Comparison of ENCODE assay signal across 1 cellular context in genomic region chrX:150547511-150548115, GRCh38.
A peak's percentile ranks its signal among the peaks of the same experiment; 100 is the strongest.
TF ChIP-seq lines count a peak whose summit lies in the region.

No MANE protein-coding gene starts in this region.

TF ChIP-seq in GM23338, 12 proteins besides CTCF, POLR2A, EP300 and RAD21 (continued from another document):
- TF ChIP-seq, protein P1, sequence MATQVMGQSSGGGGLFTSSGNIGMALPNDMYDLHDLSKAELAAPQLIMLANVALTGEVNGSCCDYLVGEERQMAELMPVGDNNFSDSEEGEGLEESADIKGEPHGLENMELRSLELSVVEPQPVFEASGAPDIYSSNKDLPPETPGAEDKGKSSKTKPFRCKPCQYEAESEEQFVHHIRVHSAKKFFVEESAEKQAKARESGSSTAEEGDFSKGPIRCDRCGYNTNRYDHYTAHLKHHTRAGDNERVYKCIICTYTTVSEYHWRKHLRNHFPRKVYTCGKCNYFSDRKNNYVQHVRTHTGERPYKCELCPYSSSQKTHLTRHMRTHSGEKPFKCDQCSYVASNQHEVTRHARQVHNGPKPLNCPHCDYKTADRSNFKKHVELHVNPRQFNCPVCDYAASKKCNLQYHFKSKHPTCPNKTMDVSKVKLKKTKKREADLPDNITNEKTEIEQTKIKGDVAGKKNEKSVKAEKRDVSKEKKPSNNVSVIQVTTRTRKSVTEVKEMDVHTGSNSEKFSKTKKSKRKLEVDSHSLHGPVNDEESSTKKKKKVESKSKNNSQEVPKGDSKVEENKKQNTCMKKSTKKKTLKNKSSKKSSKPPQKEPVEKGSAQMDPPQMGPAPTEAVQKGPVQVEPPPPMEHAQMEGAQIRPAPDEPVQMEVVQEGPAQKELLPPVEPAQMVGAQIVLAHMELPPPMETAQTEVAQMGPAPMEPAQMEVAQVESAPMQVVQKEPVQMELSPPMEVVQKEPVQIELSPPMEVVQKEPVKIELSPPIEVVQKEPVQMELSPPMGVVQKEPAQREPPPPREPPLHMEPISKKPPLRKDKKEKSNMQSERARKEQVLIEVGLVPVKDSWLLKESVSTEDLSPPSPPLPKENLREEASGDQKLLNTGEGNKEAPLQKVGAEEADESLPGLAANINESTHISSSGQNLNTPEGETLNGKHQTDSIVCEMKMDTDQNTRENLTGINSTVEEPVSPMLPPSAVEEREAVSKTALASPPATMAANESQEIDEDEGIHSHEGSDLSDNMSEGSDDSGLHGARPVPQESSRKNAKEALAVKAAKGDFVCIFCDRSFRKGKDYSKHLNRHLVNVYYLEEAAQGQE (IDR thresholded peaks at IDR 0.05; ENCODE audit: unreplicated experiment): no peak
- TF ChIP-seq ZNF114 (CRISPR knock-in tag; IDR thresholded peaks at IDR 0.05) (no peak), EZH2phosphoT487 (IDR thresholded peaks at IDR 0.05; ENCODE audit: unreplicated experiment) (no peak), CREB1 (CRISPR knock-in tag; IDR thresholded peaks at IDR 0.05; ENCODE audit: low read depth) (no peak), POLR2AphosphoS5 (IDR thresholded peaks at IDR 0.05; ENCODE audit: low read depth) (peak; percentile 19; the same call in 1 of the 2 replicates), STAT1 (IDR thresholded peaks at IDR 0.05; ENCODE audit: unreplicated experiment) (no peak), EZH2 (IDR thresholded peaks at IDR 0.05; ENCODE audit: low read depth, unreplicated experiment) (no peak)
